Comparison of ENCODE assay signal across 8 cellular contexts in the genomic region with DNA sequence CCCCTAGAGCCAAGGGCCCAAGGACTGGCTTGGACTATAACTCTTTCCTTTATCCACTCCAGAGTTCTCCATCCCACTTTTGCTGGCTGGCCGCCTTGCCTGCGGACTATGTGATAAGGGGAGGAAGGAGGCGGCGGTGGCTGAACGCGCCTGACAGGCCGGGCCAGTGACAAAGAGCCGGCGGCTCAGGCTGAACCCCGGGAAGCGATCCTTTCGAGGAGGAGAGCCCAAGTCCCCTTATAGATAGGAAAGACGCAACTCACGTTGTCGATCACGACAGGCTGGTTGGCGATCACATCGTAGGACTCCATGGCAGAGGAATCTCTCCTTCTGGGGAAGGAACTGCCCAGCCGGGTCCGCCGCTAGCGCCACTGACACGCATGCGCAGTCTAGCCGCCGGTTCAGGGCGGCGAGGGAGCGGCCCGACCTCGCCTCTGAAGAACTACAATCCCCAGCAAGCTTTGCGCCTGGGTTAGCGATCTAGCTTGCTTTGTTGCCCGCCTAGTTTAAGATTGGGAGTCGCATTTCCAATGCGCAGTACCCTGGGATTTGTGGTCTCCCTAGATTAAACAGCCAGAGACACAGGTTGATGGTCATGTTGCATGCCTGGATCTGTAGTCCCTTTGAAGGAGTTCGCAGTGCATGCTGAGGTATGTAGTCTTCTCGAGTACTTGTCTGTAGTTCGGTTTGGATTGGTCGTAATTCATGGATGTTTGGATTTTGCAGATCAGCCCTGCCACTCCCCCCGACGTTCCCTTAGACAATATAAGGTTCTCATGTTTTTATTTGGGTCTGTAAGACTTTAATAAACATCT. TPM values are rescaled to one million over a fixed set of nuclear protein-coding genes. Genes with fewer than 3 reads are reported as not detected.
DNase-seq lines count a peak whose midpoint lies in the region; ATAC-seq and TF ChIP-seq lines count a peak whose summit lies in the region.

Gene ACTR1A, minus strand, starts transcription at position 376 of the 815 bp plus-strand sequence. Its CDS starts 65 bp downstream, at position 311.

- H3K9me3 Mint-ChIP-seq in activated naive CD8-positive, alpha-beta T cell treated with anti-CD3 and anti-CD28 coated beads for 36 hours = no peaks in the 10 kb centered on the region

- H3K4me3 Mint-ChIP-seq in activated naive CD8-positive, alpha-beta T cell treated with anti-CD3 and anti-CD28 coated beads for 36 hours = no peak within 1 kb of the TSS

- WGBS in testis, 2 donors = 0% methylated on average over 13 to 42 of the region's 42 CpGs

- no peaks in the 10 kb centered on the region for H3K9me3 ChIP-seq in testis

- no peaks in the 10 kb centered on the region for H3K27me3 Mint-ChIP-seq in activated naive CD8-positive, alpha-beta T cell treated with anti-CD3 and anti-CD28 coated beads for 36 hours

- peaks cover 25% of the 10 kb centered on the region for H3K4me1 Mint-ChIP-seq in activated naive CD8-positive, alpha-beta T cell treated with anti-CD3 and anti-CD28 coated beads for 36 hours

- DNase-seq in NCI-H1105 treated with DMSO at 0.1 percent for 48 hours (lab: John Stamatoyannopoulos, UW) = peak; percentile 97
- DNase-seq in SKM-1 treated with dmso at 0.1 percent for 144 hours (lab: John Stamatoyannopoulos, UW; ENCODE audit: unreplicated experiment) = peak; percentile 98
- peak; percentile 94 for DNase-seq in activated naive CD8-positive, alpha-beta T cell treated with anti-CD3 and anti-CD28 coated beads for 36 hours
- peak; percentile 100 for DNase-seq in glomerular visceral epithelial cell (ENCODE audit: extremely low spot score)
- DNase-seq in omental fat pad (ENCODE audit: low spot score) = peak; percentile 75
- peak; percentile 98 for DNase-seq in testis

- ATAC-seq in HG02642 (IDR thresholded peaks at IDR 0.05; ENCODE audit: poor library complexity, unreplicated experiment) (peak; percentile 55), omental fat pad (ENCODE audit: low FRiP score) (peak; percentile 83)

- TF ChIP-seq POLR2A in GM10847 (IDR thresholded peaks at IDR 0.05; ENCODE audit: extremely low read depth, insufficient read length) (peak; percentile 38), testis (IDR thresholded peaks at IDR 0.05) (peak; percentile 56)

- peak within 1 kb of the TSS; percentile 95 to 98 for H3K4me3 ChIP-seq in testis

- peaks cover 5% of the 10 kb centered on the region for H3K36me3 Mint-ChIP-seq in activated naive CD8-positive, alpha-beta T cell treated with anti-CD3 and anti-CD28 coated beads for 36 hours

- peaks cover 18% of the 10 kb centered on the region for H3K4me1 ChIP-seq in testis

- no peak within 1 kb of the TSS for H3K27ac Mint-ChIP-seq in activated naive CD8-positive, alpha-beta T cell treated with anti-CD3 and anti-CD28 coated beads for 36 hours

- H3K27ac ChIP-seq in testis = peak within 1 kb of the TSS; percentile 94 to 96

- intact Hi-C loops in testis (cut with DNase I; ENCODE audit: low total_unique reads) = loop anchor here (5.0 to 10.0 kb wide), 2 partner anchors 80 to 142 kb away; partner anchors contain the start of gene TRIM8

- TF ChIP-seq CTCF in omental fat pad (IDR thresholded peaks at IDR 0.05) (no peak), testis (IDR thresholded peaks at IDR 0.05) (no peak)

- H3K36me3 ChIP-seq in testis (ENCODE audit: low read depth, missing control alignments) = no peaks in the 10 kb centered on the region

- H3K27me3 ChIP-seq in testis = no peaks in the 10 kb centered on the region

RNA-seq across cellular contexts. Expression of gene ACTR1A, which starts in this region (rescaled TPM):
- 10 to 100 TPM; 51.1 to 54.9 TPM for total RNA-seq in activated naive CD8-positive, alpha-beta T cell treated with anti-CD3 and anti-CD28 coated beads for 36 hours
- total RNA-seq in omental fat pad (100 to 1,000 TPM in 3 of 4 donors, 10 to 100 TPM in 1; 81.8 to 117 (median 113) TPM), testis (10 to 100 TPM; 97.6 to 97.7 TPM)
- polyA plus RNA-seq in testis (ENCODE audit: insufficient read depth, low read depth, low replicate concordance) = 126 TPM

Comparison
In these comparisons a context has a peak if more than half of its experiments do, and no peak if none do; other contexts are left out.
1. Peak in every context shown above with its lines: DNase-seq, ATAC-seq, H3K4me3 ChIP-seq and H3K27ac ChIP-seq.